19 cellular contexts compared by ENCODE assay signal in the genomic region with DNA sequence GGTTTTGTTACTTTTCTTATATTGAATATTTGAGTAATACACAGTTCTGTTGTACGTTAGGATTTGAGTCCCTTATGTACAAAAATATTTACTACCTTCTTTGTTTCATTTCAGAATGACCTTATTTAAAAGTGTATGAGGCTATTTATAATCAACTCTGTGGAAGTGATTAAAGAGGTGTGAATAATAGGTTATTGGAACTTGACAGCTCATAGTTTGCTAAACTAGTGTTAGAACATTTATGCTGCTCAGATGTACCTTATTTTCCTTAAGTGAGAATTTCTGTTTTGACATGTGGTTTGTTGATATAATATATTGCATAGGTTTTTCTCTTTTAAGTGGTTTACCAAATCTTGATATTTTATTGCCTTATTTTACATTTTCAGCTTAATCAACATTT.
"Had no signal": no experiment of that assay in that cellular context is flagged by ENCODE, and none has a peak within 500 bp of the region (broad histone marks: within the 10 kb centered on the region; RNA-seq: fewer than 3 reads in every experiment).

No MANE protein-coding gene starts in this region.

- H3K4me3 Mint-ChIP-seq: endodermal cell; naive thymus-derived CD4-positive, alpha-beta T cell; nephron progenitor cell; stimulated activated naive B cell treated with anti-CD40 and anti-IgM and Interleukin-4, amounts not matched to agents 10 μg/mL and 1 μg/mL and 100 μg/mL, for 72 hours; type B pancreatic cell had no signal

- FAIRE-seq: kidney, urothelium cell line had no signal

- DNase-seq: effector CD4-positive, alpha-beta T cell; endodermal cell; kidney; left colon; mammary epithelial cell; naive thymus-derived CD4-positive, alpha-beta T cell; nephron progenitor cell; psoas muscle; retina; sigmoid colon; stimulated activated CD4-positive, alpha-beta T cell treated with anti-CD3 and anti-CD28 coated beads, Interleukin-2, amount 100 ng/mL, for 24 hours; stimulated activated CD4-positive, alpha-beta T cell treated with anti-CD3 and anti-CD28 coated beads, Interleukin-4, amount 100 ng/mL, for 4 hours; stimulated activated naive B cell treated with anti-CD40 and anti-IgM and Interleukin-4, amounts not matched to agents 10 μg/mL and 1 μg/mL and 100 μg/mL, for 72 hours; thyroid gland had no signal

- H3K4me1 Mint-ChIP-seq: endodermal cell, nephron progenitor cell had no signal

- ATAC-seq: left colon; naive thymus-derived CD4-positive, alpha-beta T cell; psoas muscle; stimulated activated naive B cell treated with anti-CD40 and anti-IgM and Interleukin-4, amounts not matched to agents 10 μg/mL and 1 μg/mL and 100 μg/mL, for 72 hours had no signal

- H3K27ac ChIP-seq: coronary artery, psoas muscle, suprapubic skin, thyroid gland had no signal

- H3K9me3 ChIP-seq: psoas muscle, sigmoid colon, suprapubic skin, thyroid gland had no signal

- H3K36me3 ChIP-seq: sigmoid colon, suprapubic skin, thyroid gland had no signal

- H3K27me3 Mint-ChIP-seq: naive thymus-derived CD4-positive, alpha-beta T cell; stimulated activated naive B cell treated with anti-CD40 and anti-IgM and Interleukin-4, amounts not matched to agents 10 μg/mL and 1 μg/mL and 100 μg/mL, for 72 hours; type B pancreatic cell had no signal

- H3K4me3 ChIP-seq: coronary artery, psoas muscle, sigmoid colon, skin epidermis, suprapubic skin, thyroid gland had no signal

- H3K36me3 Mint-ChIP-seq: type B pancreatic cell had no signal

- H3K27me3 ChIP-seq: sigmoid colon, suprapubic skin, thyroid gland had no signal

- H3K27ac Mint-ChIP-seq: endodermal cell; naive thymus-derived CD4-positive, alpha-beta T cell; nephron progenitor cell; stimulated activated naive B cell treated with anti-CD40 and anti-IgM and Interleukin-4, amounts not matched to agents 10 μg/mL and 1 μg/mL and 100 μg/mL, for 72 hours; type B pancreatic cell had no signal
